ENCODE assay signal across 23 cellular contexts in the genomic region with DNA sequence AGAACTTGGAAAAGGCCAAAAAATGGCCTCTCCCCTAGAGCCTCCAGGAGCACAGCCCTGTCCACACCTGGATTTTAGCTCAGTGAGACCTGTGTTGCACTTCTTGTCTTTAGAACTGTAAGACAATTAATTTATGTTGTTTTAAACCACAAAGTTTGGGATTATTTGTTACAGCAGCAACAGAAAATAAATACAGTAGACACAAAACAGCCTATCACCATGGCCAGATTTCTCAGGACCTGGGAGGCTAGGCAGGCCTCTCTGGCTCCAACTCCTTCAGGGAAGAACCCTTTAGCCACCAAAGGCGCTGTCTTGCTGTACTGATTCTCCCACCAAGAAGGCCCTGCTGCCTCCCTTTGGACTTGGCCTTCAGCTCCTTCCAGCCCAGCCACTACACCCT. TPM values are rescaled to one million over a fixed set of nuclear protein-coding genes. Genes with fewer than 3 reads are reported as not detected.
"Had no signal": no experiment of that assay in that cellular context is flagged by ENCODE, and none has a peak within 500 bp of the region (broad histone marks: within the 10 kb centered on the region; RNA-seq: fewer than 3 reads in every experiment).

No MANE protein-coding gene starts in this region.

- H3K4me1 ChIP-seq: gastroesophageal sphincter, left lung, lower lobe of right lung had no signal

- H2AFZ ChIP-seq: hepatocyte had no signal

- H3K4me2 ChIP-seq: hepatocyte had no signal

- H3K27ac ChIP-seq: coronary artery, dorsolateral prefrontal cortex, esophagus muscularis mucosa, foreskin keratinocyte, gastroesophageal sphincter, heart left ventricle, hepatocyte, left lung, lower lobe of right lung had no signal

- ATAC-seq: foreskin keratinocyte, gastroesophageal sphincter, heart left ventricle, left cardiac atrium, left lung, left ventricle myocardium superior, lower lobe of right lung had no signal

- DNase-seq: dermis blood vessel endothelial cell; dorsolateral prefrontal cortex; effector CD4-positive, alpha-beta T cell; effector memory CD4-positive, alpha-beta T cell; foreskin keratinocyte; hypothalamus; immature natural killer cell; islet precursor cell; left cardiac atrium; left lung; left ventricle myocardium superior; lower lobe of right lung; mesenchymal stem cell; mucosa of descending colon; naive B cell had no signal

- H3K36me3 ChIP-seq: esophagus muscularis mucosa, gastroesophageal sphincter, heart left ventricle, left lung, lower lobe of right lung had no signal

- H3K79me2 ChIP-seq: hepatocyte had no signal

- H3K27me3 ChIP-seq: dorsolateral prefrontal cortex, esophagus muscularis mucosa, foreskin keratinocyte, gastroesophageal sphincter, heart left ventricle, hepatocyte, left lung had no signal

- H3K4me3 ChIP-seq: coronary artery, dorsolateral prefrontal cortex, esophagus muscularis mucosa, gastroesophageal sphincter, heart left ventricle, hepatocyte, left lung, lower lobe of right lung, mucosa of descending colon had no signal

- H3K9me3 ChIP-seq: esophagus muscularis mucosa, gastroesophageal sphincter, heart left ventricle, left lung, lower lobe of right lung, mucosa of descending colon had no signal

- FAIRE-seq: colon, endometrium, frontal cortex had no signal

RNA-seq across cellular contexts. Expression of a gene that starts 59.0 kb away (rescaled TPM):
- polyA plus RNA-seq: immature natural killer cell had no signal
